14 cellular contexts compared by ENCODE assay signal in genomic region chr5:134116789-134117761, GRCh38. TPM values are rescaled to one million over a fixed set of nuclear protein-coding genes. Genes with fewer than 3 reads are reported as not detected.
DNase-seq lines count a peak whose midpoint lies in the region; ATAC-seq and TF ChIP-seq lines count a peak whose summit lies in the region.
"Had no signal": no experiment of that assay in that cellular context is flagged by ENCODE, and none has a peak within 500 bp of the region (broad histone marks: within the 10 kb centered on the region; RNA-seq: fewer than 3 reads in every experiment).

No MANE protein-coding gene starts in this region.

- peaks cover 67% of the 10 kb centered on the region for H3K4me1 Mint-ChIP-seq in activated CD4-positive, alpha-beta T cell treated with anti-CD3 and anti-CD28 coated beads for 36 hours
- peaks cover 64% of the 10 kb centered on the region for H3K4me1 Mint-ChIP-seq in T-helper 17 cell
- peaks cover 14% of the 10 kb centered on the region for H3K4me1 Mint-ChIP-seq in brain

- no peaks in the 10 kb centered on the region for H3K27me3 ChIP-seq in osteoblast (ENCODE audit: insufficient read depth, low read length)
- H3K27me3 ChIP-seq in suprapubic skin: no peaks in the 10 kb centered on the region

- TF ChIP-seq POLR2A in suprapubic skin (IDR thresholded peaks at IDR 0.05): no peak

- intact Hi-C loops in activated CD4-positive, alpha-beta T cell treated with anti-CD3 and anti-CD28 coated beads for 36 hours (cut with DNase I, micrococcal nuclease): loop anchor here in 1 of 2 experiments (5.0 kb wide), 1 partner anchor 60 kb away; the partner anchor contains the start of gene SKP1

- no peak overlapping the region for H3K4me2 ChIP-seq in osteoblast (ENCODE audit: insufficient read depth, low read length)
- H3K4me2 ChIP-seq: GM23338, SK-N-SH had no signal

- H3K36me3 Mint-ChIP-seq in activated CD4-positive, alpha-beta T cell treated with anti-CD3 and anti-CD28 coated beads for 36 hours (ENCODE audit: low read depth): peaks cover 59% of the 10 kb centered on the region
- H3K36me3 Mint-ChIP-seq in T-helper 17 cell (ENCODE audit: low read depth) (peaks cover 26% of the 10 kb centered on the region), brain (no peaks in the 10 kb centered on the region)

- CTCF ChIA-PET in activated CD4-positive, alpha-beta T cell treated with anti-CD3 and anti-CD28 coated beads for 36 hours (lab: Charles Lee): interaction anchor here (0.7 to 12.0 kb wide), 8 partner anchors 11 to 76 kb away, joined by 3 to 109 read pairs (median 10); no protein-coding TSS in a partner anchor

- 84% methylated on average over 8 of the region's 12 CpGs for whole genome bisulfite sequencing in suprapubic skin

- peak overlapping the region; percentile 77 for H3K27ac Mint-ChIP-seq in activated CD4-positive, alpha-beta T cell treated with anti-CD3 and anti-CD28 coated beads for 36 hours
- H3K27ac Mint-ChIP-seq in T-helper 17 cell (peak overlapping the region; percentile 100), brain (no peak overlapping the region)
- H3K27ac Mint-ChIP-seq: GM23338 had no signal

- H3K9me3 ChIP-seq in T-helper 17 cell (ENCODE audit: control insufficient read depth, low read length, poor library complexity, severe bottlenecking): no peaks in the 10 kb centered on the region
- H3K9me3 ChIP-seq in osteoblast (ENCODE audit: low read depth, low read length): no peaks in the 10 kb centered on the region
- H3K9me3 ChIP-seq in suprapubic skin: no peaks in the 10 kb centered on the region
- H3K9me3 ChIP-seq: SK-N-SH had no signal

- TF ChIP-seq CTCF in brain (conservative IDR thresholded peaks at IDR 0.05) (no peak), osteoblast (IDR thresholded peaks at IDR 0.05; ENCODE audit: extremely low read depth, low read depth, low read length) (no peak), suprapubic skin (IDR thresholded peaks at IDR 0.05) (no peak)

- H3K4me3 ChIP-seq in osteoblast (ENCODE audit: insufficient read depth, low read length) (no peak overlapping the region), suprapubic skin (no peak overlapping the region)
- H3K4me3 ChIP-seq: GM23338, lung had no signal

- peaks cover 8% of the 10 kb centered on the region for H3K4me1 ChIP-seq in osteoblast (ENCODE audit: insufficient read depth, low read length)
- peaks cover 24% of the 10 kb centered on the region for H3K4me1 ChIP-seq in suprapubic skin
- H3K4me1 ChIP-seq: foreskin keratinocyte had no signal

- peak overlapping the region; percentile 78 for H3K4me3 Mint-ChIP-seq in activated CD4-positive, alpha-beta T cell treated with anti-CD3 and anti-CD28 coated beads for 36 hours
- H3K4me3 Mint-ChIP-seq in T-helper 17 cell (peak overlapping the region; percentile 98), brain (peak overlapping the region in 3 of 5 experiments; percentile 29 to 77 (median 38))

- H3K79me2 ChIP-seq in osteoblast (ENCODE audit: insufficient read depth, low read length): peaks cover 4% of the 10 kb centered on the region

- DNase-seq in activated CD4-positive, alpha-beta T cell treated with anti-CD3 and anti-CD28 coated beads for 36 hours: no peak
- no peak for DNase-seq in activated CD4-positive, alpha-beta T cell treated with anti-CD3 and anti-CD28 coated beads for 1 hour
- DNase-seq in T-helper 17 cell (no peak), osteoblast (ENCODE audit: insufficient read length, low spot score, missing footprints) (peak; percentile 74), suprapubic skin (ENCODE audit: low spot score in 2 of 2) (no peak), UCSD-AML1 (lab: John Stamatoyannopoulos, UW; ENCODE audit: unreplicated experiment) (no peak)
- DNase-seq: foreskin keratinocyte, NCI-H187 treated with DMSO at 0.1 percent for 48 hours, NCI-H510A, SK-N-SH had no signal

- peaks cover 7% of the 10 kb centered on the region for H3K36me3 ChIP-seq in osteoblast (ENCODE audit: insufficient read depth, low read length)
- no peaks in the 10 kb centered on the region for H3K36me3 ChIP-seq in suprapubic skin

- H3K27ac ChIP-seq in osteoblast (ENCODE audit: low read depth, low read length) (no peak overlapping the region), suprapubic skin (no peak overlapping the region)
- H3K27ac ChIP-seq: foreskin keratinocyte had no signal

- TF ChIP-seq EP300 in suprapubic skin (IDR thresholded peaks at IDR 0.05): no peak

- ATAC-seq in activated CD4-positive, alpha-beta T cell treated with anti-CD3 and anti-CD28 coated beads for 36 hours: no peak
- ATAC-seq in T-helper 17 cell: no peak
- ATAC-seq in HG03442 (IDR thresholded peaks at IDR 0.05; ENCODE audit: unreplicated experiment): no peak
- ATAC-seq: foreskin keratinocyte, GM23338 had no signal

- POLR2A ChIA-PET in activated CD4-positive, alpha-beta T cell treated with anti-CD3 and anti-CD28 coated beads for 36 hours (lab: Charles Lee): interaction anchor here (0.9 to 1.6 kb wide), 6 partner anchors 12 to 78 kb away, joined by 3 to 7 read pairs (median 3); no protein-coding TSS in a partner anchor

- no peaks in the 10 kb centered on the region for H3K27me3 Mint-ChIP-seq in activated CD4-positive, alpha-beta T cell treated with anti-CD3 and anti-CD28 coated beads for 36 hours
- H3K27me3 Mint-ChIP-seq in T-helper 17 cell (no peaks in the 10 kb centered on the region), brain (peaks cover 43% of the 10 kb centered on the region)

- H3K9me3 Mint-ChIP-seq in activated CD4-positive, alpha-beta T cell treated with anti-CD3 and anti-CD28 coated beads for 36 hours (ENCODE audit: low read depth): no peaks in the 10 kb centered on the region
- no peaks in the 10 kb centered on the region for H3K9me3 Mint-ChIP-seq in brain
- H3K9me3 Mint-ChIP-seq: GM23338 had no signal

- H2AFZ ChIP-seq in osteoblast (ENCODE audit: low read length): no peak overlapping the region
- H2AFZ ChIP-seq: GM23338 had no signal

- H4K20me1 ChIP-seq in osteoblast (ENCODE audit: insufficient read depth, low read length): peaks cover 9% of the 10 kb centered on the region

RNA-seq across cellular contexts. Expression of gene TCF7, which starts 2.6 kb away (rescaled TPM):
- total RNA-seq in activated CD4-positive, alpha-beta T cell treated with anti-CD3 and anti-CD28 coated beads for 36 hours: 100 to 1,000 TPM in 1 of 2 experiments, 10 to 100 TPM in 1; 94.8 to 117 TPM
- total RNA-seq in T-helper 17 cell: 100 to 1,000 TPM; 308 to 405 TPM
- polyA plus RNA-seq in brain (ENCODE audit: insufficient read depth, low read depth, low replicate concordance): 5.9 TPM
- total RNA-seq in osteoblast: 2.9 and 3.3 TPM in 2 replicates
- total RNA-seq in suprapubic skin: 1 to 10 TPM; 2.9 to 7.2 (median 4.9) TPM

RNA-seq across cellular contexts. Expression of gene SKP1, which starts 59.7 kb away (rescaled TPM):
- 100 to 1,000 TPM; 218 to 265 TPM for total RNA-seq in activated CD4-positive, alpha-beta T cell treated with anti-CD3 and anti-CD28 coated beads for 36 hours
- total RNA-seq in T-helper 17 cell (100 to 1,000 TPM; 284 to 339 TPM), osteoblast (123 and 145 TPM in 2 replicates), suprapubic skin (100 to 1,000 TPM; 143 to 261 (median 196) TPM)
- polyA plus RNA-seq in brain (ENCODE audit: insufficient read depth, low read depth, low replicate concordance): 664 TPM

Comparison
In these comparisons a context has a peak if more than half of its experiments do, and no peak if none do; other contexts are left out.
1. H3K27ac Mint-ChIP-seq: peak in activated CD4-positive, alpha-beta T cell treated with anti-CD3 and anti-CD28 coated beads for 36 hours (single experiment) and T-helper 17 cell (single experiment); none in brain (0 of 5).
2. H3K4me3 Mint-ChIP-seq: peak in every context shown above with its lines; median percentile 98 in T-helper 17 cell; 78 in activated CD4-positive, alpha-beta T cell treated with anti-CD3 and anti-CD28 coated beads for 36 hours; 38 in brain.
3. RNA of gene TCF7, which starts 2.6 kb away (total RNA-seq): 308 to 405 TPM in T-helper 17 cell and 94.8 to 117 TPM in activated CD4-positive, alpha-beta T cell treated with anti-CD3 and anti-CD28 coated beads for 36 hours; 2.9 to 7.2 TPM in suprapubic skin and 2.9 to 3.3 TPM in osteoblast; every median in the first group is over 10 times any median in the second.